Comparison of ENCODE assay signal across 15 cellular contexts in the genomic region with DNA sequence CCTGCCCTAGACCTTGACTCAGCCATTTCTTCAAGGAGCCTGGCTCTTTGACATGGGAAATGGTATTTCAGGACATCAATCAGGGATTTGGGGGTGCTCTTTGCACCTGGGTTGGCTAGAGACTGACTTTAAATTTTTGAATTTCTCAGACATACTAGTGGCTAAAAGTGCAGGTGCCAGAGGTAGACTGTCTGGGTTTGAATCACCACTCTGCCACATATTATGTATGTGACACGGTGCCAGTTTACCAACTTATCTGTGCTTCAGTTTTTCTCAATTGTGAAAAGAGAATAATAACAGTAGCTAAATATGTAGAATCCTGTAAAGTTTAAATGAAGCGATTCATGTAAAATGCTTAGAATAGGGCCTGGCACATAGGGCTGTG. TPM values are rescaled to one million over a fixed set of nuclear protein-coding genes. Genes with fewer than 3 reads are reported as not detected.
DNase-seq lines count a peak whose midpoint lies in the region; ATAC-seq, FAIRE-seq and TF ChIP-seq lines count a peak whose summit lies in the region.
"Had no signal": no experiment of that assay in that cellular context is flagged by ENCODE, and none has a peak within 500 bp of the region (broad histone marks: within the 10 kb centered on the region; RNA-seq: fewer than 3 reads in every experiment).

No MANE protein-coding gene starts in this region.

- WGBS in pancreas, 2 donors = 88 to 97% methylated on average over 2 of the region's 2 CpGs

- FAIRE-seq in H54 (lab: Jason Lieb, UNC) = peak; percentile 52
- no peak for FAIRE-seq in pancreas (lab: Jason Lieb, UNC)

- peak overlapping the region; percentile 95 for H3K27ac ChIP-seq in A673 (ENCODE audit: low read depth, low read length, poor library complexity, severe bottlenecking)
- peak overlapping the region; percentile 92 to 94 for H3K27ac ChIP-seq in ascending aorta
- H3K27ac ChIP-seq in pancreas = peak overlapping the region in 3 of 4 donors; percentile 50 to 71 (median 66)

- H3K9me3 ChIP-seq in A673 (ENCODE audit: low read depth, low read length, poor library complexity, severe bottlenecking) (no peaks in the 10 kb centered on the region), ascending aorta (no peaks in the 10 kb centered on the region), pancreas (no peaks in the 10 kb centered on the region)

- no peak for TF ChIP-seq POLR2A in H54 (IDR thresholded peaks at IDR 0.05; ENCODE audit: low read depth, low read length)

- POLR2A ChIA-PET in A673 (lab: Charles Lee; ENCODE audit: low non-redundant PET) = no interaction called here

- intact Hi-C loops in A673 (cut with micrococcal nuclease; ENCODE audit: unreplicated experiment) = no loop called here
- intact Hi-C loops in ascending aorta (cut with DNase I) = loop anchor here (1.0 to 2.0 kb wide), 2 partner anchors 33 to 50 kb away; no protein-coding TSS in a partner anchor
- intact Hi-C loops in pancreas (cut with DNase I) = no loop called here

- H3K36me3 ChIP-seq in A673 (ENCODE audit: insufficient read depth, low read length, poor library complexity, severe bottlenecking) (no peaks in the 10 kb centered on the region), ascending aorta (no peaks in the 10 kb centered on the region), pancreas (no peaks in the 10 kb centered on the region)

- TF ChIP-seq CTCF in A673 (conservative IDR thresholded peaks at IDR 0.05; ENCODE audit: low read depth, low read length) (no peak), ascending aorta (IDR thresholded peaks at IDR 0.05) (no peak), pancreas (IDR thresholded peaks at IDR 0.05) (no peak)

- ATAC-seq in pancreas (peak in 1 of 4 donors; percentile 6), GM21529 (IDR thresholded peaks at IDR 0.05; ENCODE audit: unreplicated experiment) (no peak), HG02759 (IDR thresholded peaks at IDR 0.05; ENCODE audit: unreplicated experiment) (no peak)

- no peak overlapping the region for H3K4me3 ChIP-seq in A673 (ENCODE audit: low read depth, low read length, poor library complexity, severe bottlenecking)
- no peak overlapping the region for H3K4me3 ChIP-seq in ascending aorta
- H3K4me3 ChIP-seq in pancreas = no peak overlapping the region

- peaks cover 41% of the 10 kb centered on the region for H3K4me1 ChIP-seq in A673 (ENCODE audit: insufficient read depth, low read length, poor library complexity, severe bottlenecking)
- peaks cover 8 to 54% of the 10 kb centered on the region in 2 donors for H3K4me1 ChIP-seq in ascending aorta
- H3K4me1 ChIP-seq in pancreas = peaks cover 12 to 43% (median 35%) of the 10 kb centered on the region in 3 donors

- H3K27me3 ChIP-seq in A673 (replicated peaks; ENCODE audit: insufficient read depth, low read depth, low read length, poor library complexity) = no peaks in the 10 kb centered on the region
- H3K27me3 ChIP-seq in ascending aorta = no peaks in the 10 kb centered on the region
- no peaks in the 10 kb centered on the region for H3K27me3 ChIP-seq in pancreas

- no peak for DNase-seq in A673 (ENCODE audit: low spot score)
- no peak for DNase-seq in H54 (ENCODE audit: insufficient read length, low spot score)
- no peak for DNase-seq in ascending aorta (ENCODE audit: low spot score in 2 of 2)
- no peak for DNase-seq in pancreas
- DNase-seq in AG08396 (ENCODE audit: low spot score) = no peak
- no peak for DNase-seq in NCI-H345 (lab: John Stamatoyannopoulos, UW)
- DNase-seq: activated CD4-positive, CD25-positive, alpha-beta regulatory T cell treated with anti-CD3 and anti-CD28 coated beads, Interleukin-2, amount 50 U/mL, for 72 hours; activated effector memory CD4-positive, alpha-beta T cell treated with Interleukin-2 at 50 U/mL for 16 hours; cortex of kidney; NCI-H1436; NCI-H69; stimulated activated CD4-positive, alpha-beta T cell treated with anti-CD3 and anti-CD28 coated beads, Interleukin-15, amount 100 ng/mL, for 24 hours; stimulated activated CD8-positive, alpha-beta memory T cell treated with anti-CD3 and anti-CD28 coated beads, Interleukin-4, amount 100 ng/mL, for 48 hours had no signal

- no TSS peak for BruUV-seq in A673 (replicated peaks; lab: Mats Ljungman, UMichigan)

- CTCF ChIA-PET in A673 (lab: Charles Lee) = no interaction called here

RNA-seq across cellular contexts. Expression of a gene that starts 49.2 kb away (rescaled TPM):
- 244 and 275 TPM in 2 replicates for total RNA-seq in A673 (2021)
- 296 TPM for total RNA-seq in ascending aorta
- total RNA-seq in pancreas = 100 to 1,000 TPM in 1 of 6 donors, 10 to 100 TPM in 5; 38.3 to 105 (median 77.3) TPM
- 10 to 100 TPM; 59.2 to 97.8 TPM for polyA plus RNA-seq in pancreas
